In the genomic region with DNA sequence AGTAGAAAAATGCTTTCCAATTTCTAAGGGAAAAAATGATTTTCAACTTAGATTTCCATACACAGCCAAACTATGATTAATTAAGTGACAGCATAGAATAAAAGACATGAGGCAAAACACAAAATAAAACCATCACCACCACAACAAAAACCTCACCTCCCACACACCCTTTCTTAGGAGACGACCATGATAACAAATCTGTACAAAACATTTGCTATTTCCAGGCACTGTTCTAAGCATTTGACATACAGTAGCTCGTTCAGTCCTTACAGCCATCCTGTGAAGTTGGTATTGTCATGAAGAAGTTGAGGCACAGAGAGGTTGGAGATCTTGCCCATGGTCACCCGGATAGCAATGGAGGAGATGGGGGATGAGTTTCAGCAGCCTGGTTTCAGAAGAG, we compare ENCODE assay signal across 1 cellular context.
TF ChIP-seq lines count a peak whose summit lies in the region.

No MANE protein-coding gene starts in this region.

TF ChIP-seq in K562, 482 proteins besides CTCF, POLR2A, EP300 and RAD21 (continued from another document):
- TF ChIP-seq, protein P1, sequence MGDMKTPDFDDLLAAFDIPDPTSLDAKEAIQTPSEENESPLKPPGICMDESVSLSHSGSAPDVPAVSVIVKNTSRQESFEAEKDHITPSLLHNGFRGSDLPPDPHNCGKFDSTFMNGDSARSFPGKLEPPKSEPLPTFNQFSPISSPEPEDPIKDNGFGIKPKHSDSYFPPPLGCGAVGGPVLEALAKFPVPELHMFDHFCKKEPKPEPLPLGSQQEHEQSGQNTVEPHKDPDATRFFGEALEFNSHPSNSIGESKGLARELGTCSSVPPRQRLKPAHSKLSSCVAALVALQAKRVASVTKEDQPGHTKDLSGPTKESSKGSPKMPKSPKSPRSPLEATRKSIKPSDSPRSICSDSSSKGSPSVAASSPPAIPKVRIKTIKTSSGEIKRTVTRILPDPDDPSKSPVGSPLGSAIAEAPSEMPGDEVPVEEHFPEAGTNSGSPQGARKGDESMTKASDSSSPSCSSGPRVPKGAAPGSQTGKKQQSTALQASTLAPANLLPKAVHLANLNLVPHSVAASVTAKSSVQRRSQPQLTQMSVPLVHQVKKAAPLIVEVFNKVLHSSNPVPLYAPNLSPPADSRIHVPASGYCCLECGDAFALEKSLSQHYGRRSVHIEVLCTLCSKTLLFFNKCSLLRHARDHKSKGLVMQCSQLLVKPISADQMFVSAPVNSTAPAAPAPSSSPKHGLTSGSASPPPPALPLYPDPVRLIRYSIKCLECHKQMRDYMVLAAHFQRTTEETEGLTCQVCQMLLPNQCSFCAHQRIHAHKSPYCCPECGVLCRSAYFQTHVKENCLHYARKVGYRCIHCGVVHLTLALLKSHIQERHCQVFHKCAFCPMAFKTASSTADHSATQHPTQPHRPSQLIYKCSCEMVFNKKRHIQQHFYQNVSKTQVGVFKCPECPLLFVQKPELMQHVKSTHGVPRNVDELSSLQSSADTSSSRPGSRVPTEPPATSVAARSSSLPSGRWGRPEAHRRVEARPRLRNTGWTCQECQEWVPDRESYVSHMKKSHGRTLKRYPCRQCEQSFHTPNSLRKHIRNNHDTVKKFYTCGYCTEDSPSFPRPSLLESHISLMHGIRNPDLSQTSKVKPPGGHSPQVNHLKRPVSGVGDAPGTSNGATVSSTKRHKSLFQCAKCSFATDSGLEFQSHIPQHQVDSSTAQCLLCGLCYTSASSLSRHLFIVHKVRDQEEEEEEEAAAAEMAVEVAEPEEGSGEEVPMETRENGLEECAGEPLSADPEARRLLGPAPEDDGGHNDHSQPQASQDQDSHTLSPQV (IDR thresholded peaks at IDR 0.05): no peak
- no peak for TF ChIP-seq CEBPB (tag; IDR thresholded peaks at IDR 0.05)
- no peak for TF ChIP-seq NFE2 (IDR thresholded peaks at IDR 0.05; ENCODE audit: low read depth)
- no peak for TF ChIP-seq NR2C2 (CRISPR knock-in tag; IDR thresholded peaks at IDR 0.05)
- no peak for TF ChIP-seq NR2C2 (tag; IDR thresholded peaks at IDR 0.05)
- no peak for TF ChIP-seq NR1H2 (CRISPR knock-in tag; IDR thresholded peaks at IDR 0.05)
- no peak for TF ChIP-seq ZBED1 (IDR thresholded peaks at IDR 0.05)
- no peak for TF ChIP-seq HOXB6 (CRISPR knock-in tag; IDR thresholded peaks at IDR 0.05; ENCODE audit: borderline replicate concordance)
- TF ChIP-seq NR2C1 (IDR thresholded peaks at IDR 0.05): no peak
- TF ChIP-seq NR2C1 (tag; IDR thresholded peaks at IDR 0.05): no peak
- TF ChIP-seq GTF2F1 (IDR thresholded peaks at IDR 0.05; ENCODE audit: low read depth, low read length): no peak
- TF ChIP-seq EGR1 (conservative IDR thresholded peaks at IDR 0.05): 0 out of 2 replicates have a peak, but pooled peaks have one; percentile 39
- TF ChIP-seq, protein P2, sequence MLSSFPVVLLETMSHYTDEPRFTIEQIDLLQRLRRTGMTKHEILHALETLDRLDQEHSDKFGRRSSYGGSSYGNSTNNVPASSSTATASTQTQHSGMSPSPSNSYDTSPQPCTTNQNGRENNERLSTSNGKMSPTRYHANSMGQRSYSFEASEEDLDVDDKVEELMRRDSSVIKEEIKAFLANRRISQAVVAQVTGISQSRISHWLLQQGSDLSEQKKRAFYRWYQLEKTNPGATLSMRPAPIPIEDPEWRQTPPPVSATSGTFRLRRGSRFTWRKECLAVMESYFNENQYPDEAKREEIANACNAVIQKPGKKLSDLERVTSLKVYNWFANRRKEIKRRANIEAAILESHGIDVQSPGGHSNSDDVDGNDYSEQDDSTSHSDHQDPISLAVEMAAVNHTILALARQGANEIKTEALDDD (IDR thresholded peaks at IDR 0.05): no peak
- no peak for TF ChIP-seq BRCA1 (IDR thresholded peaks at IDR 0.05)
- no peak for TF ChIP-seq BRCA1 (CRISPR knock-in tag; IDR thresholded peaks at IDR 0.05)
- peak; percentile 60 for TF ChIP-seq DPF2 (IDR thresholded peaks at IDR 0.05)
- no peak for TF ChIP-seq PML (IDR thresholded peaks at IDR 0.05; ENCODE audit: low read length)
- no peak for TF ChIP-seq JUN (IDR thresholded peaks at IDR 0.05; ENCODE audit: borderline replicate concordance, low read depth, low read length)
- no peak for TF ChIP-seq JUN (CRISPR knock-in tag; IDR thresholded peaks at IDR 0.05; ENCODE audit: borderline replicate concordance)
- peak; percentile 86; the same call in 1 of the 2 replicates for TF ChIP-seq ZBTB1 (CRISPR knock-in tag; IDR thresholded peaks at IDR 0.05; ENCODE audit: borderline replicate concordance, low read depth)
- no peak for TF ChIP-seq ZNF324 (CRISPR knock-in tag; IDR thresholded peaks at IDR 0.05)
- TF ChIP-seq, protein P3, sequence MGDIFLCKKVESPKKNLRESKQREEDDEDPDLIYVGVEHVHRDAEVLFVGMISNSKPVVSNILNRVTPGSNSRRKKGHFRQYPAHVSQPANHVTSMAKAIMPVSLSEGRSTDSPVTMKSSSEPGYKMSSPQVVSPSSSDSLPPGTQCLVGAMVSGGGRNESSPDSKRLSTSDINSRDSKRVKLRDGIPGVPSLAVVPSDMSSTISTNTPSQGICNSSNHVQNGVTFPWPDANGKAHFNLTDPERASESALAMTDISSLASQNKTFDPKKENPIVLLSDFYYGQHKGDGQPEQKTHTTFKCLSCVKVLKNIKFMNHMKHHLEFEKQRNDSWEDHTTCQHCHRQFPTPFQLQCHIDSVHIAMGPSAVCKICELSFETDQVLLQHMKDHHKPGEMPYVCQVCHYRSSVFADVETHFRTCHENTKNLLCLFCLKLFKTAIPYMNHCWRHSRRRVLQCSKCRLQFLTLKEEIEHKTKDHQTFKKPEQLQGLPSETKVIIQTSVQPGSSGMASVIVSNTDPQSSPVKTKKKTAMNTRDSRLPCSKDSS (IDR thresholded peaks at IDR 0.05; ENCODE audit: low read depth, partially characterized antibody): no peak
- TF ChIP-seq THRAP3 (IDR thresholded peaks at IDR 0.05; ENCODE audit: borderline replicate concordance): no peak
- TF ChIP-seq, protein P4, sequence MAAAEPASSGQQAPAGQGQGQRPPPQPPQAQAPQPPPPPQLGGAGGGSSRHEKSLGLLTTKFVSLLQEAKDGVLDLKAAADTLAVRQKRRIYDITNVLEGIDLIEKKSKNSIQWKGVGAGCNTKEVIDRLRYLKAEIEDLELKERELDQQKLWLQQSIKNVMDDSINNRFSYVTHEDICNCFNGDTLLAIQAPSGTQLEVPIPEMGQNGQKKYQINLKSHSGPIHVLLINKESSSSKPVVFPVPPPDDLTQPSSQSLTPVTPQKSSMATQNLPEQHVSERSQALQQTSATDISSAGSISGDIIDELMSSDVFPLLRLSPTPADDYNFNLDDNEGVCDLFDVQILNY (CRISPR knock-in tag; IDR thresholded peaks at IDR 0.05): no peak
- no peak for TF ChIP-seq XRCC4 (IDR thresholded peaks at IDR 0.05; ENCODE audit: extremely low read depth, insufficient read depth, insufficient read length)
- TF ChIP-seq, protein P5, sequence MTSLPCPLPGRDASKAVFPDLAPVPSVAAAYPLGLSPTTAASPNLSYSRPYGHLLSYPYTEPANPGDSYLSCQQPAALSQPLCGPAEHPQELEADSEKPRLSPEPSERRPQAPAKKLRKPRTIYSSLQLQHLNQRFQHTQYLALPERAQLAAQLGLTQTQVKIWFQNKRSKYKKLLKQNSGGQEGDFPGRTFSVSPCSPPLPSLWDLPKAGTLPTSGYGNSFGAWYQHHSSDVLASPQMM (CRISPR knock-in tag; IDR thresholded peaks at IDR 0.05): no peak
- no peak for TF ChIP-seq ZNF785 (CRISPR knock-in tag; IDR thresholded peaks at IDR 0.05)
- no peak for TF ChIP-seq GABPA (tag; conservative IDR thresholded peaks at IDR 0.05; ENCODE audit: low read depth)
- no peak for TF ChIP-seq LCOR (CRISPR knock-in tag; IDR thresholded peaks at IDR 0.05)
- TF ChIP-seq, protein P6, sequence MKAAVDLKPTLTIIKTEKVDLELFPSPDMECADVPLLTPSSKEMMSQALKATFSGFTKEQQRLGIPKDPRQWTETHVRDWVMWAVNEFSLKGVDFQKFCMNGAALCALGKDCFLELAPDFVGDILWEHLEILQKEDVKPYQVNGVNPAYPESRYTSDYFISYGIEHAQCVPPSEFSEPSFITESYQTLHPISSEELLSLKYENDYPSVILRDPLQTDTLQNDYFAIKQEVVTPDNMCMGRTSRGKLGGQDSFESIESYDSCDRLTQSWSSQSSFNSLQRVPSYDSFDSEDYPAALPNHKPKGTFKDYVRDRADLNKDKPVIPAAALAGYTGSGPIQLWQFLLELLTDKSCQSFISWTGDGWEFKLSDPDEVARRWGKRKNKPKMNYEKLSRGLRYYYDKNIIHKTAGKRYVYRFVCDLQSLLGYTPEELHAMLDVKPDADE (conservative IDR thresholded peaks at IDR 0.05; ENCODE audit: control insufficient read depth, low read depth, low read length): no peak
- no peak for TF ChIP-seq ESRRA (IDR thresholded peaks at IDR 0.05; ENCODE audit: borderline replicate concordance, low read depth)
- TF ChIP-seq MAFK (IDR thresholded peaks at IDR 0.05; ENCODE audit: low read length): no peak
- TF ChIP-seq RCOR1 (IDR thresholded peaks at IDR 0.05; ENCODE audit: borderline replicate concordance in 1 of 2, low read depth in 2 of 2, low read length in 2 of 2): peak in 1 of 2 experiments; percentile 24; a peak in 1 of 4 replicates
- TF ChIP-seq, protein P7, sequence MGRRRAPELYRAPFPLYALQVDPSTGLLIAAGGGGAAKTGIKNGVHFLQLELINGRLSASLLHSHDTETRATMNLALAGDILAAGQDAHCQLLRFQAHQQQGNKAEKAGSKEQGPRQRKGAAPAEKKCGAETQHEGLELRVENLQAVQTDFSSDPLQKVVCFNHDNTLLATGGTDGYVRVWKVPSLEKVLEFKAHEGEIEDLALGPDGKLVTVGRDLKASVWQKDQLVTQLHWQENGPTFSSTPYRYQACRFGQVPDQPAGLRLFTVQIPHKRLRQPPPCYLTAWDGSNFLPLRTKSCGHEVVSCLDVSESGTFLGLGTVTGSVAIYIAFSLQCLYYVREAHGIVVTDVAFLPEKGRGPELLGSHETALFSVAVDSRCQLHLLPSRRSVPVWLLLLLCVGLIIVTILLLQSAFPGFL (CRISPR knock-in tag; IDR thresholded peaks at IDR 0.05): no peak
- TF ChIP-seq, protein P8, sequence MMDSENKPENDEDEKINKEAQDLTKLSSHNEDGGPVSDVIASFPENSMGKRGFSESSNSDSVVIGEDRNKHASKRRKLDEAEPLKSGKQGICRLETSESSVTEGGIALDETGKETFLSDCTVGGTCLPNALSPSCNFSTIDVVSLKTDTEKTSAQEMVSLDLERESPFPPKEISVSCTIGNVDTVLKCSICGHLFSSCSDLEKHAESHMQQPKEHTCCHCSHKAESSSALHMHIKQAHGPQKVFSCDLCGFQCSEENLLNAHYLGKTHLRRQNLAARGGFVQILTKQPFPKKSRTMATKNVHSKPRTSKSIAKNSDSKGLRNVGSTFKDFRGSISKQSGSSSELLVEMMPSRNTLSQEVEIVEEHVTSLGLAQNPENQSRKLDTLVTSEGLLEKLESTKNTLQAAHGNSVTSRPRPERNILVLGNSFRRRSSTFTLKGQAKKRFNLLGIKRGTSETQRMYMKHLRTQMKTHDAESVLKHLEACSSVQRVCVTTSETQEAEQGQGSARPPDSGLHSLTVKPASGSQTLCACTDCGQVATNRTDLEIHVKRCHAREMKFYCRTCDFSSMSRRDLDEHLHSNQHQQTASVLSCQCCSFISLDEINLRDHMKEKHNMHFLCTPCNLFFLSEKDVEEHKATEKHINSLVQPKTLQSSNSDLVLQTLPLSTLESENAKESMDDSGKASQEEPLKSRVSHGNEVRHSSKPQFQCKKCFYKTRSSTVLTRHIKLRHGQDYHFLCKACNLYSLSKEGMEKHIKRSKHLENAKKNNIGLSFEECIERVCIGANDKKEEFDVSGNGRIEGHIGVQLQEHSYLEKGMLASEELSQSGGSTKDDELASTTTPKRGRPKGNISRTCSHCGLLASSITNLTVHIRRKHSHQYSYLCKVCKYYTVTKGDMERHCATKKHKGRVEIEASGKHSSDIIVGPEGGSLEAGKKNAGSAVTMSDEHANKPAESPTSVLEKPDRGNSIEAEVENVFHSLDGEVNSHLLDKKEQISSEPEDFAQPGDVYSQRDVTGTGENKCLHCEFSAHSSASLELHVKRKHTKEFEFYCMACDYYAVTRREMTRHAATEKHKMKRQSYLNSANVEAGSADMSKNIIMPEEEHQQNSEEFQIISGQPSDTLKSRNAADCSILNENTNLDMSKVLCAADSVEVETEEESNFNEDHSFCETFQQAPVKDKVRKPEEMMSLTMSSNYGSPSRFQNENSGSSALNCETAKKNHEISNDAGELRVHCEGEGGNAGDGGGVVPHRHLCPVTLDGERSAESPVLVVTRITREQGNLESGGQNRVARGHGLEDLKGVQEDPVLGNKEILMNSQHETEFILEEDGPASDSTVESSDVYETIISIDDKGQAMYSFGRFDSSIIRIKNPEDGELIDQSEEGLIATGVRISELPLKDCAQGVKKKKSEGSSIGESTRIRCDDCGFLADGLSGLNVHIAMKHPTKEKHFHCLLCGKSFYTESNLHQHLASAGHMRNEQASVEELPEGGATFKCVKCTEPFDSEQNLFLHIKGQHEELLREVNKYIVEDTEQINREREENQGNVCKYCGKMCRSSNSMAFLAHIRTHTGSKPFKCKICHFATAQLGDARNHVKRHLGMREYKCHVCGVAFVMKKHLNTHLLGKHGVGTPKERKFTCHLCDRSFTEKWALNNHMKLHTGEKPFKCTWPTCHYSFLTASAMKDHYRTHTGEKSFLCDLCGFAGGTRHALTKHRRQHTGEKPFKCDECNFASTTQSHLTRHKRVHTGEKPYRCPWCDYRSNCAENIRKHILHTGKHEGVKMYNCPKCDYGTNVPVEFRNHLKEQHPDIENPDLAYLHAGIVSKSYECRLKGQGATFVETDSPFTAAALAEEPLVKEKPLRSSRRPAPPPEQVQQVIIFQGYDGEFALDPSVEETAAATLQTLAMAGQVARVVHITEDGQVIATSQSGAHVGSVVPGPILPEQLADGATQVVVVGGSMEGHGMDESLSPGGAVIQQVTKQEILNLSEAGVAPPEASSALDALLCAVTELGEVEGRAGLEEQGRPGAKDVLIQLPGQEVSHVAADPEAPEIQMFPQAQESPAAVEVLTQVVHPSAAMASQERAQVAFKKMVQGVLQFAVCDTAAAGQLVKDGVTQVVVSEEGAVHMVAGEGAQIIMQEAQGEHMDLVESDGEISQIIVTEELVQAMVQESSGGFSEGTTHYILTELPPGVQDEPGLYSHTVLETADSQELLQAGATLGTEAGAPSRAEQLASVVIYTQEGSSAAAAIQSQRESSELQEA (IDR thresholded peaks at IDR 0.05; ENCODE audit: low read depth): no peak
TF ChIP-seq in K562: peak in this region for 12.
